ENCODE assay signal across 8 cellular contexts in genomic region chr1:156591432-156592157, GRCh38. TPM values are rescaled to one million over a fixed set of nuclear protein-coding genes. Genes with fewer than 3 reads are reported as not detected.
DNase-seq lines count a peak whose midpoint lies in the region; ATAC-seq and TF ChIP-seq lines count a peak whose summit lies in the region.

NAXE (plus strand) TSS chr1:156591776; CDS start chr1:156591805, 29 bp downstream.

- TF ChIP-seq RAD21 in liver (IDR thresholded peaks at IDR 0.05), result no peak

- H3K4me3 ChIP-seq in AG10803 (ENCODE audit: low read length) (peak within 1 kb of the TSS; percentile 83), liver (ENCODE audit: low read depth in 1 of 3, low read length in 3 of 3) (peak within 1 kb of the TSS; percentile 57 to 83 (median 72))

- no peaks in the 10 kb centered on the region for H3K9me3 ChIP-seq in liver (ENCODE audit: control insufficient read depth in 4 of 4, low read length in 3 of 4)

- DNase-seq in AG10803 (ENCODE audit: low read depth) (peak; percentile 39), NCI-H446 treated with DMSO at 0.1 percent for 48 hours (lab: John Stamatoyannopoulos, UW) (peak; percentile 30), dermis microvascular lymphatic vessel endothelial cell (ENCODE audit: low read depth in 2 of 2) (peak in 1 of 2 donors; percentile 61)
- DNase-seq in activated CD4-positive, alpha-beta T cell treated with anti-CD3 and anti-CD28 coated beads, Interleukin-2, amount 50 U/mL, for 1 hour, result peak; percentile 61
- peak; percentile 61 to 74 for DNase-seq in stimulated activated CD4-positive, alpha-beta T cell treated with anti-CD3 and anti-CD28 coated beads, Interleukin-4, amount 100 ng/mL, for 4 hours

- no peak for TF ChIP-seq CTCF in AG10803 (conservative IDR thresholded peaks at IDR 0.05; ENCODE audit: low read length)
- no peak for TF ChIP-seq CTCF in liver (IDR thresholded peaks at IDR 0.05; ENCODE audit: low read depth, low read length, missing input control)

- under 1% methylated on average over 60 of the region's 60 CpGs for WGBS in liver

- no peaks in the 10 kb centered on the region for H3K27me3 ChIP-seq in liver (ENCODE audit: control insufficient read depth in 4 of 4, insufficient read depth in 4 of 4, low read length in 3 of 4)

- peaks cover 3 to 15% (median 9%) of the 10 kb centered on the region in 4 donors for H3K4me1 ChIP-seq in liver (ENCODE audit: control insufficient read depth in 4 of 4, insufficient read depth in 4 of 4, low read length in 3 of 4)

- peaks cover 3 to 21% (median 13%) of the 10 kb centered on the region in 4 donors for H3K36me3 ChIP-seq in liver (ENCODE audit: control insufficient read depth in 4 of 4, insufficient read depth in 3 of 4, low read depth in 1 of 4, low read length in 3 of 4)

- H3K9ac ChIP-seq in liver (ENCODE audit: low read depth in 1 of 2, low read length in 2 of 2), result peak within 1 kb of the TSS; percentile 60 to 86

- ATAC-seq in GM18909 (IDR thresholded peaks at IDR 0.05; ENCODE audit: poor library complexity, unreplicated experiment), result peak; percentile 91
- ATAC-seq in HG03135 (IDR thresholded peaks at IDR 0.05; ENCODE audit: unreplicated experiment), result peak; percentile 73

- peak within 1 kb of the TSS; percentile 66 to 77 for H3K27ac ChIP-seq in liver (ENCODE audit: low read depth in 1 of 2, low read length in 2 of 2)

TF ChIP-seq in liver, 16 proteins besides CTCF, POLR2A, EP300 and RAD21:
- TF ChIP-seq SP1 (IDR thresholded peaks at IDR 0.05) (no peak), RXRA (IDR thresholded peaks at IDR 0.05) (peak in 1 of 2 donors; percentile 51)

RNA-seq across cellular contexts. Expression of gene NAXE, which starts in this region (rescaled TPM):
- total RNA-seq in dermis microvascular lymphatic vessel endothelial cell, result 53.1 and 55.3 TPM in 2 replicates
- 10 to 100 TPM; 20.6 to 35.0 TPM for total RNA-seq in liver
- polyA plus RNA-seq in liver, result 10 to 100 TPM; 58.9 to 73.8 TPM
